ENCODE assay signal across 17 cellular contexts in genomic region chr15:84586641-84587160, GRCh38.
"Had no signal": no experiment of that assay in that cellular context is flagged by ENCODE, and none has a peak within 500 bp of the region (broad histone marks: within the 10 kb centered on the region; RNA-seq: fewer than 3 reads in every experiment).

No MANE protein-coding gene starts in this region.

- H3K9me3 Mint-ChIP-seq: naive thymus-derived CD8-positive, alpha-beta T cell had no signal

- H3K36me3 ChIP-seq: cardiac muscle cell had no signal

- FAIRE-seq: colon had no signal

- H3K4me3 ChIP-seq: cardiac muscle cell, mucosa of descending colon, psoas muscle had no signal

- DNase-seq: activated CD4-positive, alpha-beta T cell treated with anti-CD3 and anti-CD28 coated beads for 1 hour; activated CD4-positive, alpha-beta T cell treated with anti-CD3 and anti-CD28 coated beads, Interleukin-2, amount 50 U/mL, for 48 hours; activated gamma-delta T cell; activated naive CD8-positive, alpha-beta T cell treated with anti-CD3 and anti-CD28 coated beads for 36 hours; activated T-cell treated with anti-CD3 and anti-CD28 coated beads, Interleukin-2, amount 50 U/mL, for 48 hours; immature natural killer cell; mucosa of descending colon; naive thymus-derived CD8-positive, alpha-beta T cell; occipital lobe; psoas muscle; stimulated activated CD4-positive, alpha-beta T cell treated with anti-CD3 and anti-CD28 coated beads, Interleukin-2, amount 100 ng/mL, for 24 hours; stimulated activated naive CD4-positive, alpha-beta T cell; T1000; trophoblast cell had no signal

- ATAC-seq: mucosa of descending colon; naive thymus-derived CD8-positive, alpha-beta T cell; psoas muscle; sciatic nerve had no signal

- H3K4me3 Mint-ChIP-seq: activated naive CD8-positive, alpha-beta T cell treated with anti-CD3 and anti-CD28 coated beads for 36 hours; immature natural killer cell; naive thymus-derived CD8-positive, alpha-beta T cell had no signal

- H3K27ac Mint-ChIP-seq: activated naive CD8-positive, alpha-beta T cell treated with anti-CD3 and anti-CD28 coated beads for 36 hours; immature natural killer cell; naive thymus-derived CD8-positive, alpha-beta T cell had no signal

- H3K9me3 ChIP-seq: mucosa of descending colon, psoas muscle had no signal

- H3K27ac ChIP-seq: cardiac muscle cell, psoas muscle had no signal

- H3K36me3 Mint-ChIP-seq: activated naive CD8-positive, alpha-beta T cell treated with anti-CD3 and anti-CD28 coated beads for 36 hours had no signal
